In the genomic region with DNA sequence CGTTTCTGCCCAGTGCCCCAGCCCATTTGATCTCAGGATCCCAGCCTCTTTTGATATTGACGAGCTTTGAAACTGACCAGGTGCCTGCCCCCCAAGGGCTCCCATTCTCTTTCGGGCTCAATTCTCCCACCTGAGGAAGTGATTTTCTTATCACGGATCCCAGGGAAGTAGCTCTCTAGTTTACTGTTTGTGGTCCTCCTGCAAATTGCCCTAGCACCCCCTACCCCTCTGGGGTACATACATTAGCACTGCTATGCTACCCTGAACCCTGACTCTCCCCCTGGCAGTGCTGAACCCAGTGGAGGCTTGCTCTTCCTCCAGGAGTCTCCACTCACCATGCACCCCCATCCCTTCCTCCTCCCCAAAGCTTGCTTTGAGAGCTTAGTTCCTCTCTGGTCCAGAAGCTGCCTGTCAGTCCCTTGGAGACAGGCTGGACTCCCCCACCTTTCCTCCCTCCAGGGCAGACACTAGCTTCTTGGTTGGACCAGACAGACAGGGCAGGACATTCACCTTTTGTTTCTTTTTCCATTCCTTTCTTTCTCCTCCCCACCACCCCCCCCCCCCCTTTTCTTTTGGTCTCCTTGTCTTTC, we compare ENCODE assay signal across 29 cellular contexts. TPM values are rescaled to one million over a fixed set of nuclear protein-coding genes. Genes with fewer than 3 reads are reported as not detected.
A peak's percentile ranks its signal among the peaks of the same experiment; 100 is the strongest.
DNase-seq lines count a peak whose midpoint lies in the region; TF ChIP-seq lines count a peak whose summit lies in the region.
"Had no signal": no experiment of that assay in that cellular context is flagged by ENCODE, and none has a peak within 500 bp of the region (broad histone marks: within the 10 kb centered on the region; RNA-seq: fewer than 3 reads in every experiment).

No MANE protein-coding gene starts in this region.

- TF ChIP-seq CTCF in HFF-Myc (IDR thresholded peaks at IDR 0.05; ENCODE audit: low read depth, low read length, missing control alignments): no peak
- no peak for TF ChIP-seq CTCF in nephron progenitor cell (IDR thresholded peaks at IDR 0.05)
- TF ChIP-seq CTCF in adrenal gland (IDR thresholded peaks at IDR 0.05): no peak

- H3K9me3 Mint-ChIP-seq in nephron progenitor cell: no peaks in the 10 kb centered on the region
- H3K9me3 Mint-ChIP-seq: activated T-cell treated with anti-CD3 and anti-CD28 coated beads, Interleukin-2, amount 50 U/mL, for 4 hours had no signal

- H3K27me3 ChIP-seq in adrenal gland: no peaks in the 10 kb centered on the region
- H3K27me3 ChIP-seq: SJSA1, testis had no signal

- no peak for TF ChIP-seq POLR2A in adrenal gland (IDR thresholded peaks at IDR 0.05)

- H3K4me3 ChIP-seq in HFF-Myc (replicated peaks; ENCODE audit: low read depth, low read length): peak overlapping the region; percentile 73; the same call in 1 of the 2 replicates
- H3K4me3 ChIP-seq in adrenal gland: no peak overlapping the region
- H3K4me3 ChIP-seq: A549, colonic mucosa, lower lobe of right lung, pancreas, SJSA1, testis had no signal

- peak overlapping the region; percentile 37 for H3K4me3 Mint-ChIP-seq in nephron progenitor cell
- H3K4me3 Mint-ChIP-seq: activated CD8-positive, alpha-beta memory T cell treated with anti-CD3 and anti-CD28 coated beads, Interleukin-2, amount 10 ng/mL, durations not matched to agents 7 days and 5 days; activated T-cell treated with anti-CD3 and anti-CD28 coated beads, Interleukin-2, amount 50 U/mL, for 4 hours had no signal

- intact Hi-C loops in adrenal gland (cut with DNase I): loop anchor here in 1 of 2 donors (10.0 kb wide), 1 partner anchor 86 kb away; no protein-coding TSS in a partner anchor

- DNase-seq in EH (ENCODE audit: low read depth) (peak; percentile 41), HFF-Myc (ENCODE audit: extremely low read depth, low read depth) (no peak), epithelial cell of prostate (ENCODE audit: low read depth, low spot score) (no peak), nephron progenitor cell (no peak), COLO668 (lab: John Stamatoyannopoulos, UW; ENCODE audit: unreplicated experiment) (no peak), glomerular visceral epithelial cell (ENCODE audit: extremely low spot score) (no peak), adrenal gland (no peak)
- no peak for DNase-seq in activated CD4-positive, CD25-positive, alpha-beta regulatory T cell treated with anti-CD3 and anti-CD28 coated beads, Interleukin-2, amount 50 U/mL, for 72 hours
- DNase-seq: activated CD4-positive, alpha-beta T cell treated with anti-CD3 and anti-CD28 coated beads, Interleukin-2, amount 50 U/mL, for 4 hours; activated CD4-positive, CD25-positive, alpha-beta regulatory T cell; activated CD8-positive, alpha-beta memory T cell treated with anti-CD3 and anti-CD28 coated beads, Interleukin-2, amount 10 ng/mL, durations not matched to agents 7 days and 5 days; activated gamma-delta T cell; activated T-cell treated with anti-CD3 and anti-CD28 coated beads, Interleukin-2, amount 50 U/mL, for 4 hours; AML-193; CD4-positive, CD25-positive, alpha-beta regulatory T cell; colonic mucosa; effector CD8-positive, alpha-beta T cell; head of caudate nucleus; lower lobe of right lung; NCI-H1092; NCI-H1694; pancreas; small intestine; stimulated activated naive CD8-positive, alpha-beta T cell treated with anti-CD3 and anti-CD28 coated beads, Interleukin-15, Interleukin-2, amounts not matched to agents 100 U/mL and 50 U/mL, for 24 hours; testis had no signal

- no peaks in the 10 kb centered on the region for H3K36me3 ChIP-seq in adrenal gland (replicated peaks in 1 of 2)
- H3K36me3 ChIP-seq: colonic mucosa, lower lobe of right lung, pancreas, SJSA1 had no signal

- peaks cover 17 to 19% of the 10 kb centered on the region in 2 donors for H3K4me1 ChIP-seq in adrenal gland (replicated peaks in 1 of 2)
- H3K4me1 ChIP-seq: colonic mucosa had no signal

- no peaks in the 10 kb centered on the region for H3K9me3 ChIP-seq in adrenal gland (replicated peaks in 1 of 3)
- H3K9me3 ChIP-seq: A549, colonic mucosa, lower lobe of right lung, pancreas, SJSA1, testis had no signal

- H3K27ac ChIP-seq in epithelial cell of prostate: peak overlapping the region; percentile 96
- peak overlapping the region in 2 of 5 donors; percentile 49 to 78 for H3K27ac ChIP-seq in adrenal gland
- H3K27ac ChIP-seq: colonic mucosa, lower lobe of right lung, pancreas, SJSA1, testis had no signal

- 55 to 92% (median 59%) methylated on average over 2 to 4 of the region's 4 CpGs for WGBS in adrenal gland, 4 donors

- peaks cover 78% of the 10 kb centered on the region for H3K27me3 Mint-ChIP-seq in nephron progenitor cell (ENCODE audit: low read depth, poor library complexity)

- H3K36me3 Mint-ChIP-seq in nephron progenitor cell (ENCODE audit: low read depth): no peaks in the 10 kb centered on the region

- no peak overlapping the region for H3K27ac Mint-ChIP-seq in nephron progenitor cell
- H3K27ac Mint-ChIP-seq: activated CD8-positive, alpha-beta memory T cell treated with anti-CD3 and anti-CD28 coated beads, Interleukin-2, amount 10 ng/mL, durations not matched to agents 7 days and 5 days; CD4-positive, CD25-positive, alpha-beta regulatory T cell had no signal

- H3K4me1 Mint-ChIP-seq in nephron progenitor cell: peaks cover 82% of the 10 kb centered on the region

RNA-seq across cellular contexts. Expression of gene TBX3, which starts 4.4 kb away (rescaled TPM):
- 100 to 1,000 TPM; 273 to 602 (median 396) TPM for total RNA-seq in adrenal gland
- polyA plus RNA-seq in adrenal gland: 100 to 1,000 TPM; 172 to 216 (median 181) TPM
- total RNA-seq: activated CD8-positive, alpha-beta memory T cell treated with anti-CD3 and anti-CD28 coated beads, Interleukin-2, amount 10 ng/mL, durations not matched to agents 7 days and 5 days; CD4-positive, CD25-positive, alpha-beta regulatory T cell had no signal
- polyA plus RNA-seq: CD4-positive, CD25-positive, alpha-beta regulatory T cell; IgD-negative memory B cell; neural cell had no signal
